Comparison of ENCODE assay signal across 8 cellular contexts in the genomic region with DNA sequence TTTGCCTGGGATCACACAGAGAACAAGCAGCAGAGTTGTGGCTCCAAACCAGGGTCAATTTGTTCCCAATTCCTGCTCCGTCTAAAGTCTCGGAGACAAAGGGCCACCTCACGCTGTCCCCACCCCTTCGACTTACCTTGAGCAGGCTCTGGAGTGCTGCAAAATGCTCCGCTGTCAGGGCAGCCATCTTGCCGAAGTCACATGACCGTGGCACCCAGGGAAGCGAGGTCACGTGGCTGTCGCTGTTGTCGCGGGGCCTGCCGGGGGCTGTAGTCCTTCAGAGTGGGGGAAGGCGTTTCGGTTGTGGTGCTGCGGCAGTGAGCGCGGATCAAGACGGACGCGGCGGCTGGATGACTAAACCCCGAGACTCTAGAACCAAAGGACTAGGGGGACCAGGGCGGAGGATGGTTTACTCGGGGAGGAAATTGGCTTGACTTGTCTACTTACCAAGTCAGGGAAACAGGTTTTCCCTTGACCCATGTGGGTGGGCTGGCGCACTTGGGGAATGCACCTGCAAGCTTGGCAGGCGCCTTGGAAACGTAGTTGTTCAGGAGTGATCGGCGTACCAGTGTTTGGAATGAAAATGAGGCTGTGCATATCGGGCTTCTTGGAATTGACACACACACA. TPM values are rescaled to one million over a fixed set of nuclear protein-coding genes. Genes with fewer than 3 reads are reported as not detected.
A peak's percentile ranks its signal among the peaks of the same experiment; 100 is the strongest.
DNase-seq lines count a peak whose midpoint lies in the region; ATAC-seq and TF ChIP-seq lines count a peak whose summit lies in the region.

COMMD9 (minus strand) TSS at position 199 of the 627 bp plus-strand sequence; CDS start at position 187, 12 bp downstream.

- no peaks in the 10 kb centered on the region for H3K36me3 ChIP-seq in RWPE2 (ENCODE audit: low read depth)

- ATAC-seq in RWPE2 (ENCODE audit: low read depth) (peak; percentile 96), natural killer cell (peak; percentile 96 to 99 (median 98))

- intact Hi-C loops in natural killer cell (cut with micrococcal nuclease): loop anchor here (5.0 kb wide), 1 partner anchor 627 kb away; the partner anchor contains the start of gene TRIM44

- no peak within 1 kb of the TSS for H3K27ac ChIP-seq in RWPE2 (ENCODE audit: poor library complexity, severe bottlenecking)

- H3K27me3 ChIP-seq in RWPE2 (ENCODE audit: insufficient read depth, poor library complexity, severe bottlenecking): no peaks in the 10 kb centered on the region

- no peaks in the 10 kb centered on the region for H3K36me3 Mint-ChIP-seq in natural killer cell

- H3K27ac Mint-ChIP-seq in natural killer cell: peak within 1 kb of the TSS; percentile 86 to 94

- no peak for TF ChIP-seq CTCF in RWPE2 (IDR thresholded peaks at IDR 0.05; ENCODE audit: poor library complexity, severe bottlenecking)
- no peak for TF ChIP-seq CTCF in natural killer cell (IDR thresholded peaks at IDR 0.05)

- H3K4me1 ChIP-seq in RWPE2 (ENCODE audit: insufficient read depth, poor library complexity, severe bottlenecking): no peaks in the 10 kb centered on the region

- H3K4me3 Mint-ChIP-seq in natural killer cell: peak within 1 kb of the TSS; percentile 97

- H3K4me3 ChIP-seq in RWPE2 (ENCODE audit: severe bottlenecking): peak within 1 kb of the TSS; percentile 59

- peaks cover 34 to 37% of the 10 kb centered on the region in 2 donors for H3K4me1 Mint-ChIP-seq in natural killer cell

- DNase-seq in EH (ENCODE audit: low read depth) (peak; percentile 94), H4 (ENCODE audit: low spot score) (peak; percentile 94), LoVo (ENCODE audit: low spot score) (peak; percentile 93), RWPE2 (ENCODE audit: low spot score) (peak; percentile 96), fibroblast of peridontal ligament (ENCODE audit: extremely low read depth) (peak; percentile 86), natural killer cell (peak; percentile 86)
- peak; percentile 91 for DNase-seq in activated T-helper 9 cell treated with anti-CD3 and anti-CD28 coated beads, Interleukin-2, amount 50 U/mL, for 16 hours (ENCODE audit: low read depth)
- DNase-seq in stimulated activated naive CD4-positive, alpha-beta T cell treated with Interleukin-2 at 50 U/mL for 16 hours (lab: John Stamatoyannopoulos, UW): peak; percentile 96

- no peaks in the 10 kb centered on the region for H3K9me3 ChIP-seq in RWPE2 (ENCODE audit: severe bottlenecking)

- H3K27me3 Mint-ChIP-seq in natural killer cell (ENCODE audit: low read depth in 2 of 2): no peaks in the 10 kb centered on the region

- no peaks in the 10 kb centered on the region for H3K9me3 Mint-ChIP-seq in natural killer cell

RNA-seq across cellular contexts. Expression of gene COMMD9, which starts in this region (rescaled TPM):
- total RNA-seq in H4 (2014; rRNA removed; shearing (Covaris generic)): 69.1 and 74.5 TPM in 2 replicates
- total RNA-seq in natural killer cell: 10 to 100 TPM; 64.6 to 79.1 (median 74.0) TPM
